10 cellular contexts compared by ENCODE assay signal in the genomic region with DNA sequence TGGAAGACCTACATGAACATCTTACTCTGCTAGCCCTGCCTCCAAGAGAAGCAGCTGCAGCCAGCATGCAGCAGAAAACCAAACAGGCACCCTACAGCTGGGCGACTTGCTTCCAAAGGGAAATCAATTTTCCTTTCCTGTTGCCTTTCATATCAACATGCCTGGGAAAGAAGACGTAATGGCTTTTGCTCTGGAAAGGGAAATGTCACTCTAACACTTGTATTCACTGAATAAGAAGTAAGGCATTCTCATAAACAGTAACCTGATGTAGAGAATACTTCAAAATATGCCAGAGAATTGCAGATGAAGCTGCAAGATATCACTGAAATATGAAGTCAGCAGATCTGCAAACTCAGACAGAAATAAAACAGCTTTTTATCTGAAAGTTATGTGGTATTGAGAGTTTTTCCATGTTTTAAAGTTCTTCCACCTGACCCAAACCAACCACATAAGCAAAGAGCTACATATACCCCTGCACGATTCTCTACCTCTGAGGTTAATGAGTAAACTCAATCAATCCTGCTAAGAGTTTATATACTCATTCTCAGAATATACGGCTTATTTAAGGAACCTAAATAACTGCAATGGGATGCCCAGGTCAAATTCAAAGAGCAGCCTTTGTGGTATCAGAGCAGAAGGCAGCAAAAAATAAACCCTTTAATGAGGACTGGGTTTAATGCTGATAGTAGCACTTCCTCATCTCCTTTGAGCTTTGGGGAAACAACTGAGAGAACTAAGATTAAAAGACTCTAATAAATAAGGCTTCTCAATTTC.
DNase-seq lines count a peak whose midpoint lies in the region; ATAC-seq, FAIRE-seq and TF ChIP-seq lines count a peak whose summit lies in the region.
"Had no signal": no experiment of that assay in that cellular context is flagged by ENCODE, and none has a peak within 500 bp of the region (broad histone marks: within the 10 kb centered on the region; RNA-seq: fewer than 3 reads in every experiment).

No MANE protein-coding gene starts in this region.

- ATAC-seq in psoas muscle (no peak), mucosa of descending colon (no peak)
- ATAC-seq: effector memory CD8-positive, alpha-beta T cell had no signal

- H3K36me3 ChIP-seq in psoas muscle (ENCODE audit: insufficient read depth in 1 of 2, low read depth in 1 of 2) = no peaks in the 10 kb centered on the region
- no peaks in the 10 kb centered on the region for H3K36me3 ChIP-seq in mucosa of descending colon (ENCODE audit: low read depth)
- H3K36me3 ChIP-seq in colonic mucosa = no peaks in the 10 kb centered on the region

- peak overlapping the region in 1 of 2 donors; percentile 57 for H3K9ac ChIP-seq in colonic mucosa (ENCODE audit: low read depth in 2 of 2, low read length in 2 of 2)

- no peak for DNase-seq in GM18507 (ENCODE audit: extremely low spot score, insufficient read length, low read depth)
- DNase-seq in NCI-H345 (lab: John Stamatoyannopoulos, UW) = peak; percentile 23
- peak; percentile 48 for DNase-seq in choroid plexus epithelial cell (ENCODE audit: low read depth)
- no peak for DNase-seq in psoas muscle
- DNase-seq in posterior vena cava (ENCODE audit: low spot score) = no peak
- no peak for DNase-seq in mucosa of descending colon
- DNase-seq in colonic mucosa = no peak
- DNase-seq: activated CD4-positive, alpha-beta T cell treated with anti-CD3 and anti-CD28 coated beads for 48 hours; effector memory CD8-positive, alpha-beta T cell; NCI-H1694 treated with DMSO at 0.1 percent for 48 hours had no signal

- intact Hi-C loops in psoas muscle (cut with DNase I) = loop anchor here in 1 of 2 donors (5.0 kb wide), 1 partner anchor 36 kb away; no protein-coding TSS in a partner anchor
- intact Hi-C loops in posterior vena cava (cut with DNase I) = loop anchor here in 1 of 2 donors (5.0 kb wide), 1 partner anchor 104 kb away; no protein-coding TSS in a partner anchor
- intact Hi-C loops in mucosa of descending colon (cut with DNase I, micrococcal nuclease) = no loop called here
- intact Hi-C loops in colonic mucosa (cut with DNase I) = no loop called here

- no peaks in the 10 kb centered on the region for H3K9me3 ChIP-seq in psoas muscle
- no peaks in the 10 kb centered on the region for H3K9me3 ChIP-seq in mucosa of descending colon
- no peaks in the 10 kb centered on the region for H3K9me3 ChIP-seq in colonic mucosa

- 49 to 61% (median 51%) methylated on average over 4 of the region's 4 CpGs for WGBS in psoas muscle, 3 donors

- FAIRE-seq in GM18507 (lab: Jason Lieb, UNC) = peak; percentile 66

- H3K4me3 ChIP-seq in choroid plexus epithelial cell (ENCODE audit: low read depth, low read length) = no peak overlapping the region
- H3K4me3 ChIP-seq in psoas muscle = no peak overlapping the region
- H3K4me3 ChIP-seq in mucosa of descending colon = no peak overlapping the region
- no peak overlapping the region for H3K4me3 ChIP-seq in colonic mucosa

- H3K27me3 ChIP-seq in psoas muscle (ENCODE audit: insufficient read depth in 3 of 3, low read length in 2 of 3) = no peaks in the 10 kb centered on the region
- H3K27me3 ChIP-seq in colonic mucosa = no peaks in the 10 kb centered on the region

- H3K4me1 ChIP-seq in psoas muscle (peaks cover 92% of the 10 kb centered on the region), mucosa of descending colon (ENCODE audit: low read depth) (peaks cover 31% of the 10 kb centered on the region), colonic mucosa (peaks cover 18% of the 10 kb centered on the region)

- TF ChIP-seq CTCF in choroid plexus epithelial cell (conservative IDR thresholded peaks at IDR 0.05; ENCODE audit: low read depth, low read length) (no peak), psoas muscle (IDR thresholded peaks at IDR 0.05) (no peak), mucosa of descending colon (IDR thresholded peaks at IDR 0.05) (no peak), colonic mucosa (IDR thresholded peaks at IDR 0.05) (no peak)

- H3K27ac ChIP-seq in psoas muscle (peak overlapping the region; percentile 2), colonic mucosa (no peak overlapping the region)

Comparison
In these comparisons a context has a peak if more than half of its experiments do, and no peak if none do; other contexts are left out.
1. DNase-seq: peak in NCI-H345 (single experiment) and choroid plexus epithelial cell (single experiment); none in GM18507 (single experiment), psoas muscle (0 of 2), posterior vena cava (single experiment), mucosa of descending colon (0 of 3) and colonic mucosa (single experiment).